8 cellular contexts compared by ENCODE assay signal in genomic region chr17:2025622-2026309, GRCh38. TPM values are rescaled to one million over a fixed set of nuclear protein-coding genes. Genes with fewer than 3 reads are reported as not detected.
DNase-seq lines count a peak whose midpoint lies in the region; ATAC-seq and TF ChIP-seq lines count a peak whose summit lies in the region.

No MANE protein-coding gene starts in this region.

- CTCF ChIA-PET in CD8-positive, alpha-beta T cell (lab: Charles Lee) = interaction anchor here (1.1 to 2.4 kb wide), 4 partner anchors 16 to 264 kb away, joined by 3 to 8 read pairs (median 4); partner anchors contain the start of genes OVCA2 and SERPINF1

- no peaks in the 10 kb centered on the region for H3K36me3 ChIP-seq in CD8-positive, alpha-beta T cell (ENCODE audit: insufficient read depth, low read length)
- no peaks in the 10 kb centered on the region for H3K36me3 ChIP-seq in H7 (replicated peaks; ENCODE audit: control insufficient read depth, insufficient read depth, low read length)

- no peak overlapping the region for H3K27ac ChIP-seq in CD8-positive, alpha-beta T cell (ENCODE audit: low read depth, low read length)

- no peaks in the 10 kb centered on the region for H3K9me3 Mint-ChIP-seq in CD8-positive, alpha-beta T cell
- no peaks in the 10 kb centered on the region for H3K9me3 Mint-ChIP-seq in central memory CD8-positive, alpha-beta T cell
- H3K9me3 Mint-ChIP-seq in stimulated activated naive B cell treated with anti-CD40 and anti-IgM and Interleukin-4, amounts not matched to agents 10 μg/mL and 1 μg/mL and 100 μg/mL, for 72 hours = no peaks in the 10 kb centered on the region

- peaks cover 8% of the 10 kb centered on the region for H3K36me3 Mint-ChIP-seq in CD8-positive, alpha-beta T cell
- no peaks in the 10 kb centered on the region for H3K36me3 Mint-ChIP-seq in central memory CD8-positive, alpha-beta T cell (ENCODE audit: insufficient read depth)
- H3K36me3 Mint-ChIP-seq in stimulated activated naive B cell treated with anti-CD40 and anti-IgM and Interleukin-4, amounts not matched to agents 10 μg/mL and 1 μg/mL and 100 μg/mL, for 72 hours = no peaks in the 10 kb centered on the region

- H3K4me3 ChIP-seq in CD8-positive, alpha-beta T cell (ENCODE audit: low read depth, low read length) = peak overlapping the region; percentile 68
- H3K4me3 ChIP-seq in H7 (ENCODE audit: insufficient read depth, low read depth, low read length) = peak overlapping the region; percentile 48

- no peak for ATAC-seq in CD8-positive, alpha-beta T cell
- ATAC-seq in central memory CD8-positive, alpha-beta T cell (replicated peaks; ENCODE audit: extremely low read depth, poor library complexity, severe bottlenecking) = no peak
- ATAC-seq in left colon = peak; percentile 53
- no peak for ATAC-seq in stimulated activated naive B cell treated with anti-CD40 and anti-IgM and Interleukin-4, amounts not matched to agents 10 μg/mL and 1 μg/mL and 100 μg/mL, for 72 hours (replicated peaks)
- ATAC-seq in activated CD4-positive, CD25-positive, alpha-beta regulatory T cell treated with anti-CD3 and anti-CD28 coated beads, Interleukin-2, amount 50 U/mL, for 24 hours = no peak

- peaks cover 18% of the 10 kb centered on the region for H3K27me3 Mint-ChIP-seq in CD8-positive, alpha-beta T cell (ENCODE audit: low read depth)
- peaks cover 43% of the 10 kb centered on the region for H3K27me3 Mint-ChIP-seq in central memory CD8-positive, alpha-beta T cell
- H3K27me3 Mint-ChIP-seq in stimulated activated naive B cell treated with anti-CD40 and anti-IgM and Interleukin-4, amounts not matched to agents 10 μg/mL and 1 μg/mL and 100 μg/mL, for 72 hours = peaks cover 49 to 59% of the 10 kb centered on the region in 2 donors

- TF ChIP-seq CTCF in CD8-positive, alpha-beta T cell (IDR thresholded peaks at IDR 0.05) = peak; percentile 32

- no peaks in the 10 kb centered on the region for H3K9me3 ChIP-seq in CD8-positive, alpha-beta T cell (ENCODE audit: low read length)

- POLR2A ChIA-PET in CD8-positive, alpha-beta T cell (lab: Charles Lee) = interaction anchor here (1.2 to 1.7 kb wide), 2 partner anchors 15 to 261 kb away, joined by 3 to 7 read pairs; partner anchors contain the start of gene OVCA2

- peaks cover 38% of the 10 kb centered on the region for H3K4me1 ChIP-seq in CD8-positive, alpha-beta T cell (ENCODE audit: insufficient read depth, low read length)

- peaks cover 31% of the 10 kb centered on the region for H3K4me1 Mint-ChIP-seq in CD8-positive, alpha-beta T cell (ENCODE audit: low read depth)
- H3K4me1 Mint-ChIP-seq in central memory CD8-positive, alpha-beta T cell = peaks cover 30% of the 10 kb centered on the region
- peaks cover 23 to 45% of the 10 kb centered on the region in 2 donors for H3K4me1 Mint-ChIP-seq in stimulated activated naive B cell treated with anti-CD40 and anti-IgM and Interleukin-4, amounts not matched to agents 10 μg/mL and 1 μg/mL and 100 μg/mL, for 72 hours

- H3K4me3 Mint-ChIP-seq in CD8-positive, alpha-beta T cell = peak overlapping the region; percentile 85
- H3K4me3 Mint-ChIP-seq in central memory CD8-positive, alpha-beta T cell = peak overlapping the region; percentile 76
- H3K4me3 Mint-ChIP-seq in stimulated activated naive B cell treated with anti-CD40 and anti-IgM and Interleukin-4, amounts not matched to agents 10 μg/mL and 1 μg/mL and 100 μg/mL, for 72 hours = peak overlapping the region; percentile 73 to 82

- no peak overlapping the region for H3K27ac Mint-ChIP-seq in CD8-positive, alpha-beta T cell
- H3K27ac Mint-ChIP-seq in central memory CD8-positive, alpha-beta T cell (ENCODE audit: low read depth) = no peak overlapping the region
- H3K27ac Mint-ChIP-seq in stimulated activated naive B cell treated with anti-CD40 and anti-IgM and Interleukin-4, amounts not matched to agents 10 μg/mL and 1 μg/mL and 100 μg/mL, for 72 hours = peak overlapping the region; percentile 2

- intact Hi-C loops in CD8-positive, alpha-beta T cell (cut with DNase I, micrococcal nuclease) = no loop called here
- intact Hi-C loops in left colon (cut with DNase I, micrococcal nuclease) = loop anchor here (5.0 kb wide), 1 partner anchor 118 kb away; no protein-coding TSS in a partner anchor

- no peaks in the 10 kb centered on the region for H3K27me3 ChIP-seq in CD8-positive, alpha-beta T cell (ENCODE audit: insufficient read depth, low read length)
- peaks cover 70% of the 10 kb centered on the region for H3K27me3 ChIP-seq in H7 (ENCODE audit: control insufficient read depth, insufficient read depth, low read length)

- peak in 2 of 7 experiments; percentile 24 to 34 for DNase-seq in CD8-positive, alpha-beta T cell
- DNase-seq in H7 = peak; percentile 88
- peak; percentile 73 for DNase-seq in RPMI7951 (ENCODE audit: low read depth)
- DNase-seq in central memory CD8-positive, alpha-beta T cell (ENCODE audit: low spot score in 2 of 2) = no peak
- DNase-seq in left colon = peak; percentile 59 to 84
- no peak for DNase-seq in stimulated activated naive B cell treated with anti-CD40 and anti-IgM and Interleukin-4, amounts not matched to agents 10 μg/mL and 1 μg/mL and 100 μg/mL, for 72 hours
- DNase-seq in mesenteric fat pad (ENCODE audit: low spot score) = no peak

RNA-seq across cellular contexts. Expression of gene RTN4RL1, which starts 0.6 kb away (rescaled TPM):
- total RNA-seq in CD8-positive, alpha-beta T cell = not detected
- 4.0 and 7.0 TPM in 2 replicates for total RNA-seq in H7 (2014; rRNA removed; shearing (Covaris generic))
- total RNA-seq in RPMI7951 (2014; rRNA removed; shearing (Covaris generic)) = 7.6 and 8.8 TPM in 2 replicates
- total RNA-seq in left colon (under 1 TPM; 0.15 to 0.36 TPM), mesenteric fat pad (11.2 TPM)

RNA-seq across cellular contexts. Expression of gene DPH1, which starts 4.2 kb away (rescaled TPM):
- total RNA-seq in CD8-positive, alpha-beta T cell = 100 to 1,000 TPM; 128 to 149 TPM
- 37.0 and 53.6 TPM in 2 replicates for total RNA-seq in H7 (2014; rRNA removed; shearing (Covaris generic))
- 12.1 and 16.3 TPM in 2 replicates for total RNA-seq in RPMI7951 (2014; rRNA removed; shearing (Covaris generic))
- 10 to 100 TPM; 31.2 to 35.1 TPM for total RNA-seq in left colon
- total RNA-seq in mesenteric fat pad = 35.6 TPM

RNA-seq across cellular contexts. Expression of gene OVCA2, which starts 16.1 kb away (rescaled TPM):
- total RNA-seq in CD8-positive, alpha-beta T cell = 10 to 100 TPM; 38.7 to 48.2 TPM
- 23.1 and 25.1 TPM in 2 replicates for total RNA-seq in H7 (2014; rRNA removed; shearing (Covaris generic))
- total RNA-seq in RPMI7951 (2014; rRNA removed; shearing (Covaris generic)) = 67.5 and 69.9 TPM in 2 replicates
- total RNA-seq in left colon = 10 to 100 TPM; 39.2 to 39.7 TPM
- total RNA-seq in mesenteric fat pad = 23.6 TPM

RNA-seq across cellular contexts. Expression of gene HIC1, which starts 29.1 kb away (rescaled TPM):
- total RNA-seq in CD8-positive, alpha-beta T cell = 10 to 100 TPM; 12.1 to 13.0 TPM
- 0.03 and 0.63 TPM in 2 replicates for total RNA-seq in H7 (2014; rRNA removed; shearing (Covaris generic))
- total RNA-seq in RPMI7951 (2014; rRNA removed; shearing (Covaris generic)) = 4.6 and 14.2 TPM in 2 replicates
- total RNA-seq in left colon (10 to 100 TPM in 1 of 2 donors, 1 to 10 TPM in 1; 4.8 to 12.8 TPM), mesenteric fat pad (34.4 TPM)

Comparison
In these comparisons a context has a peak if more than half of its experiments do, and no peak if none do; other contexts are left out.
1. DNase-seq: peak in H7 (single experiment), RPMI7951 (single experiment) and left colon (2 of 2); none in central memory CD8-positive, alpha-beta T cell (0 of 2), stimulated activated naive B cell treated with anti-CD40 and anti-IgM and Interleukin-4, amounts not matched to agents 10 μg/mL and 1 μg/mL and 100 μg/mL, for 72 hours (single experiment) and mesenteric fat pad (single experiment).
2. intact Hi-C loops: an anchor here in left colon (5.0 kb wide); none called in CD8-positive, alpha-beta T cell.
3. Peak in every context shown above with its lines, with median percentiles within 50 percentile points of each other: H3K4me3 Mint-ChIP-seq.